8 cellular contexts compared by ENCODE assay signal in genomic region chr6:141562801-141563763, GRCh38.
DNase-seq lines count a peak whose midpoint lies in the region; ATAC-seq and TF ChIP-seq lines count a peak whose summit lies in the region.

No MANE protein-coding gene starts in this region.

- WGBS in right lobe of liver (ENCODE audit: insufficient coverage, low coverage, low lambda C conversion rate, missing lambda C conversion rate) = 12% methylated on average over 11 of the region's 11 CpGs

- H3K4me1 ChIP-seq in right lobe of liver = no peaks in the 10 kb centered on the region

- H3K4me3 ChIP-seq in BJ (ENCODE audit: low read depth, low read length) (no peak overlapping the region), coronary artery (peak overlapping the region; percentile 60), right lobe of liver (peak overlapping the region; percentile 12 to 52 (median 48))

- no peaks in the 10 kb centered on the region for H3K9me3 ChIP-seq in right lobe of liver

- TF ChIP-seq CTCF in BJ (IDR thresholded peaks at IDR 0.05; ENCODE audit: insufficient read depth, low read depth, low read length) = peak; percentile 83
- TF ChIP-seq CTCF in coronary artery (IDR thresholded peaks at IDR 0.05) = peak; percentile 73
- TF ChIP-seq CTCF in right lobe of liver (IDR thresholded peaks at IDR 0.05) = peak; percentile 82 to 94 (median 84)

- no peaks in the 10 kb centered on the region for H3K27me3 ChIP-seq in BJ (ENCODE audit: control insufficient read depth, insufficient read depth, low read length)
- H3K27me3 ChIP-seq in right lobe of liver = no peaks in the 10 kb centered on the region

- peak; percentile 94 for ATAC-seq in GM19035 (IDR thresholded peaks at IDR 0.05; ENCODE audit: unreplicated experiment)
- ATAC-seq in HG03196 (IDR thresholded peaks at IDR 0.05; ENCODE audit: unreplicated experiment) = peak; percentile 91
- peak; percentile 95 to 97 (median 96) for ATAC-seq in right lobe of liver

- no peak for TF ChIP-seq POLR2A in right lobe of liver (IDR thresholded peaks at IDR 0.05)

- peak overlapping the region; percentile 66 to 69 for H3K27ac ChIP-seq in coronary artery
- peak overlapping the region; percentile 20 to 75 (median 66) for H3K27ac ChIP-seq in right lobe of liver

- H3K36me3 ChIP-seq in BJ (ENCODE audit: control insufficient read depth, insufficient read depth, low read length) (no peaks in the 10 kb centered on the region), right lobe of liver (no peaks in the 10 kb centered on the region)

- intact Hi-C loops in right lobe of liver (cut with DNase I) = no loop called here

- CTCF ChIA-PET in BJ (lab: Yijun Ruan, JAX) = interaction anchor here (0.6 to 1.1 kb wide), 6 partner anchors 11 to 1217 kb away, joined by 3 to 4 read pairs (median 3); no protein-coding TSS in a partner anchor

- DNase-seq in BJ (ENCODE audit: low read depth) = peak; percentile 75
- peak; percentile 84 for DNase-seq in NCI-H2196 (lab: John Stamatoyannopoulos, UW; ENCODE audit: unreplicated experiment)
- peak; percentile 26 for DNase-seq in activated CD4-positive, CD25-positive, alpha-beta regulatory T cell treated with anti-CD3 and anti-CD28 coated beads, Interleukin-2, amount 50 U/mL, for 16 hours (ENCODE audit: low read depth, low spot score)
- no peak for DNase-seq in coronary artery (ENCODE audit: low spot score)
- DNase-seq in right lobe of liver = peak; percentile 37 to 62 (median 52)
- DNase-seq in stimulated activated CD4-positive, alpha-beta T cell treated with anti-CD3 and anti-CD28 coated beads, Interleukin-4, amount 100 ng/mL, for 48 hours (ENCODE audit: low read depth in 2 of 2) = peak; percentile 18 to 42

- POLR2A ChIA-PET in BJ (lab: Charles Lee) = interaction anchor here (0.7 kb wide), 1 partner anchor 13 kb away, joined by 5 read pairs; no protein-coding TSS in a partner anchor
